1 cellular context compared by ENCODE assay signal in the genomic region with DNA sequence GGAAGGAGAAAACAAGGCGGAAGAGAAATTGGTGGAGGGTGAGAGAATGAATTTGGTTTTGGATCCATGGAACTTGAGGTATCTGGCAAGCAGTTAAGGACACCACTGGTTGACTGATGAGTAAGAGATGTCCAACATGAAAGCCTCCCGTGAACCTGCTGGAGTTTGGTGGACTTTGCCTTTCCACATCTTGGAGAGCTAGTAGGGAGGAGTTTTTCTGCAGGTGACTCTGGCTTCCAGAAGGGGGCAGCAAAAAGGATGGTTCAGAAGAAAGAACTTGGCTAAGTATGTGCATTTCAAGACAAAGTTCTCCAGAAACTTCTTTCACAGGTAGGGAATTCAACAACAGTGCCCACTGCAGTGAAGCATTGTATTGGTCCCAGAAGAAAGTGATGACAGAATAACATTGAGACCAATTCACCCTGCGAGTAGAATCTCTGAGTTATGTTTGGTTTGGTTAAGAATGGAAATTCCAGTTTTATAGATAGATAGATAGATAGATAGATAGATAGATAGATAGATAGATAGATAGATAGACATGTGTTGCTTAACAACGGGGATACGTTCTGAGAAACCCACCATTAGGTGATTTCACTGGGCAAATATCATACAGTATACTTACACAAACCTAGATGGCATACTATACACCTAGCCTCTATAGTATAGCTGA.
TF ChIP-seq lines count a peak whose summit lies in the region.

No MANE protein-coding gene starts in this region.

TF ChIP-seq in GM12878, 131 proteins besides CTCF, POLR2A, EP300 and RAD21:
- peak; percentile 43; the same call in 1 of the 2 replicates for TF ChIP-seq SMC3 (IDR thresholded peaks at IDR 0.05; ENCODE audit: borderline replicate concordance, low read length)
- no peak for TF ChIP-seq RB1 (IDR thresholded peaks at IDR 0.05; ENCODE audit: borderline replicate concordance)
- TF ChIP-seq NR2C2 (IDR thresholded peaks at IDR 0.05; ENCODE audit: borderline replicate concordance, control insufficient read depth, insufficient read length, low read depth) = no peak
- TF ChIP-seq, protein P1, sequence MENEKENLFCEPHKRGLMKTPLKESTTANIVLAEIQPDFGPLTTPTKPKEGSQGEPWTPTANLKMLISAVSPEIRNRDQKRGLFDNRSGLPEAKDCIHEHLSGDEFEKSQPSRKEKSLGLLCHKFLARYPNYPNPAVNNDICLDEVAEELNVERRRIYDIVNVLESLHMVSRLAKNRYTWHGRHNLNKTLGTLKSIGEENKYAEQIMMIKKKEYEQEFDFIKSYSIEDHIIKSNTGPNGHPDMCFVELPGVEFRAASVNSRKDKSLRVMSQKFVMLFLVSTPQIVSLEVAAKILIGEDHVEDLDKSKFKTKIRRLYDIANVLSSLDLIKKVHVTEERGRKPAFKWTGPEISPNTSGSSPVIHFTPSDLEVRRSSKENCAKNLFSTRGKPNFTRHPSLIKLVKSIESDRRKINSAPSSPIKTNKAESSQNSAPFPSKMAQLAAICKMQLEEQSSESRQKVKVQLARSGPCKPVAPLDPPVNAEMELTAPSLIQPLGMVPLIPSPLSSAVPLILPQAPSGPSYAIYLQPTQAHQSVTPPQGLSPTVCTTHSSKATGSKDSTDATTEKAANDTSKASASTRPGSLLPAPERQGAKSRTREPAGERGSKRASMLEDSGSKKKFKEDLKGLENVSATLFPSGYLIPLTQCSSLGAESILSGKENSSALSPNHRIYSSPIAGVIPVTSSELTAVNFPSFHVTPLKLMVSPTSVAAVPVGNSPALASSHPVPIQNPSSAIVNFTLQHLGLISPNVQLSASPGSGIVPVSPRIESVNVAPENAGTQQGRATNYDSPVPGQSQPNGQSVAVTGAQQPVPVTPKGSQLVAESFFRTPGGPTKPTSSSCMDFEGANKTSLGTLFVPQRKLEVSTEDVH (IDR thresholded peaks at IDR 0.05; ENCODE audit: low read depth, partially characterized antibody) = no peak
- TF ChIP-seq, protein P2, sequence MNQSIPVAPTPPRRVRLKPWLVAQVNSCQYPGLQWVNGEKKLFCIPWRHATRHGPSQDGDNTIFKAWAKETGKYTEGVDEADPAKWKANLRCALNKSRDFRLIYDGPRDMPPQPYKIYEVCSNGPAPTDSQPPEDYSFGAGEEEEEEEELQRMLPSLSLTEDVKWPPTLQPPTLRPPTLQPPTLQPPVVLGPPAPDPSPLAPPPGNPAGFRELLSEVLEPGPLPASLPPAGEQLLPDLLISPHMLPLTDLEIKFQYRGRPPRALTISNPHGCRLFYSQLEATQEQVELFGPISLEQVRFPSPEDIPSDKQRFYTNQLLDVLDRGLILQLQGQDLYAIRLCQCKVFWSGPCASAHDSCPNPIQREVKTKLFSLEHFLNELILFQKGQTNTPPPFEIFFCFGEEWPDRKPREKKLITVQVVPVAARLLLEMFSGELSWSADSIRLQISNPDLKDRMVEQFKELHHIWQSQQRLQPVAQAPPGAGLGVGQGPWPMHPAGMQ (IDR thresholded peaks at IDR 0.05; ENCODE audit: borderline replicate concordance) = no peak
- TF ChIP-seq STAT3 (IDR thresholded peaks at IDR 0.05; ENCODE audit: low read depth, low read length) = no peak
- TF ChIP-seq NFIC (IDR thresholded peaks at IDR 0.05; ENCODE audit: low read depth, low read length) = no peak
- no peak for TF ChIP-seq IKZF1 (conservative IDR thresholded peaks at IDR 0.05)
